ENCODE assay signal across 8 cellular contexts in genomic region chr5:75668988-75669760, GRCh38. TPM values are rescaled to one million over a fixed set of nuclear protein-coding genes. Genes with fewer than 3 reads are reported as not detected.
DNase-seq lines count a peak whose midpoint lies in the region; ATAC-seq and FAIRE-seq lines count a peak whose summit lies in the region.

No MANE protein-coding gene starts in this region.

- peak overlapping the region in 1 of 2 donors; percentile 46 for H3K4me3 ChIP-seq in small intestine (ENCODE audit: low read depth in 1 of 2, low read length in 2 of 2)

- FAIRE-seq in small intestine (lab: Jason Lieb, UNC): no peak

- 8 to 27% (median 8%) methylated on average over 11 of the region's 11 CpGs for WGBS in small intestine, 3 donors

- H3K4me1 ChIP-seq in small intestine (ENCODE audit: control insufficient read depth in 2 of 2, insufficient read depth in 1 of 2, low read depth in 1 of 2, low read length in 1 of 2): peaks cover 3 to 9% of the 10 kb centered on the region in 2 donors

- DNase-seq in activated T-cell treated with anti-CD3 and anti-CD28 coated beads for 24 hours (ENCODE audit: low read depth) (peak; percentile 48), NCI-H1436 treated with DMSO at 0.1 percent for 48 hours (lab: John Stamatoyannopoulos, UW) (peak; percentile 17), small intestine (peak; percentile 71)
- no peak for DNase-seq in activated T-cell treated with anti-CD3 and anti-CD28 coated beads, Interleukin-2, amount 50 U/mL, for 1 hour
- DNase-seq in activated CD4-positive, alpha-beta T cell treated with anti-CD3 and anti-CD28 coated beads for 4 hours: peak; percentile 13 to 18
- DNase-seq in effector CD4-positive, alpha-beta T cell: no peak

- peaks cover 0 to 2% of the 10 kb centered on the region in 2 donors for H3K36me3 ChIP-seq in small intestine (ENCODE audit: control insufficient read depth in 2 of 2, insufficient read depth in 2 of 2, low read length in 2 of 2)

- H3K27me3 ChIP-seq in small intestine (ENCODE audit: control insufficient read depth in 2 of 2, insufficient read depth in 2 of 2, low read length in 2 of 2): no peaks in the 10 kb centered on the region

- H3K9me3 ChIP-seq in small intestine (ENCODE audit: control insufficient read depth, low read depth): no peaks in the 10 kb centered on the region

- peak; percentile 96 for ATAC-seq in HG02938 (IDR thresholded peaks at IDR 0.05; ENCODE audit: unreplicated experiment)
- ATAC-seq in esophagus mucosa: peak; percentile 57

- peak overlapping the region in 1 of 2 donors; percentile 80 for H3K27ac ChIP-seq in small intestine (ENCODE audit: low read depth in 1 of 2, low read length in 1 of 2)

RNA-seq across cellular contexts. Expression of gene POC5, which starts 48.1 kb away (rescaled TPM):
- 5.5 TPM for total RNA-seq in esophagus mucosa
- polyA plus RNA-seq in small intestine: 1 to 10 TPM; 4.3 to 9.0 (median 4.9) TPM

RNA-seq across cellular contexts. Expression of gene ANKDD1B, which starts 57.9 kb away (rescaled TPM):
- total RNA-seq in esophagus mucosa: 0.28 TPM
- 1 to 10 TPM in 2 of 3 donors, not detected in 1; 1.3 to 1.4 TPM for polyA plus RNA-seq in small intestine

Comparison
In these comparisons a context has a peak if more than half of its experiments do, and no peak if none do; other contexts are left out.
1. DNase-seq: peak in activated T-cell treated with anti-CD3 and anti-CD28 coated beads for 24 hours (single experiment), NCI-H1436 treated with DMSO at 0.1 percent for 48 hours (single experiment), activated CD4-positive, alpha-beta T cell treated with anti-CD3 and anti-CD28 coated beads for 4 hours (2 of 2) and small intestine (single experiment); none in activated T-cell treated with anti-CD3 and anti-CD28 coated beads, Interleukin-2, amount 50 U/mL, for 1 hour (single experiment) and effector CD4-positive, alpha-beta T cell (single experiment).